22 cellular contexts compared by ENCODE assay signal in genomic region chr5:109083937-109084336, GRCh38.
"Had no signal": no experiment of that assay in that cellular context is flagged by ENCODE, and none has a peak within 500 bp of the region (broad histone marks: within the 10 kb centered on the region; RNA-seq: fewer than 3 reads in every experiment).

No MANE protein-coding gene starts in this region.

- DNase-seq: IMR-90, Karpas-422, KG1, MM.1S, NCI-H1105, NCI-H1417, NCI-H1436 treated with DMSO at 0.1 percent for 48 hours, NCI-H1694, NCI-H187 treated with DMSO at 0.1 percent for 48 hours, NCI-H2029 treated with DMSO at 0.1 percent for 48 hours, NCI-H2227 treated with DMSO at 0.1 percent for 48 hours, NCI-H446, NCI-H510A, NCI-H524 treated with DMSO at 0.1 percent for 48 hours, NCI-H69, NCI-H774, RPMI8226, SHP77 treated with DMSO at 0.1 percent for 48 hours, SJCRH30 had no signal

- H3K27me3 ChIP-seq: SJCRH30 had no signal

- H3K27ac ChIP-seq: SJCRH30 had no signal

- H3K9me3 ChIP-seq: SJCRH30 had no signal

- H3K4me3 ChIP-seq: SJCRH30 had no signal

- H3K4me1 ChIP-seq: SJCRH30 had no signal

- H3K36me3 ChIP-seq: SJCRH30 had no signal

- ATAC-seq: HepG2, Right ventricle myocardium inferior, SK-N-SH treated with all-trans-retinoic acid at 6 μM for 48 hours had no signal
